Comparison of ENCODE assay signal across 11 cellular contexts in genomic region chr17:81064746-81065475, GRCh38. TPM values are rescaled to one million over a fixed set of nuclear protein-coding genes. Genes with fewer than 3 reads are reported as not detected.
DNase-seq lines count a peak whose midpoint lies in the region; ATAC-seq and TF ChIP-seq lines count a peak whose summit lies in the region.
"Had no signal": no experiment of that assay in that cellular context is flagged by ENCODE, and none has a peak within 500 bp of the region (broad histone marks: within the 10 kb centered on the region; RNA-seq: fewer than 3 reads in every experiment).

No MANE protein-coding gene starts in this region.

- no peaks in the 10 kb centered on the region for H3K27me3 Mint-ChIP-seq in activated T-cell treated with anti-CD3 and anti-CD28 coated beads, Interleukin-2, amount 50 U/mL, for 4 hours (ENCODE audit: low read depth)
- H3K27me3 Mint-ChIP-seq in naive thymus-derived CD8-positive, alpha-beta T cell: no peaks in the 10 kb centered on the region

- H3K27me3 ChIP-seq in HCT116 (ENCODE audit: insufficient read depth, low read length): no peaks in the 10 kb centered on the region

- TF ChIP-seq RAD21 in HCT116 (IDR thresholded peaks at IDR 0.05; ENCODE audit: low read depth): no peak

- DNase-seq in HCT116 (ENCODE audit: low read depth, low spot score): no peak
- peak; percentile 32 for DNase-seq in kidney tubule cell (ENCODE audit: low spot score)
- DNase-seq in stromal cell of bone marrow (ENCODE audit: low read depth): peak; percentile 59
- no peak for DNase-seq in activated T-cell treated with anti-CD3 and anti-CD28 coated beads, Interleukin-2, amount 50 U/mL, for 4 hours
- DNase-seq in activated CD4-positive, alpha-beta T cell treated with anti-CD3 and anti-CD28 coated beads for 1 hour: no peak
- DNase-seq in naive thymus-derived CD8-positive, alpha-beta T cell: no peak
- DNase-seq: activated effector memory CD4-positive, alpha-beta T cell treated with anti-CD3 and anti-CD28 coated beads, Interleukin-2, amount 50 U/mL, for 16 hours; Kasumi-1; NCI-H774 had no signal

- no peak overlapping the region for H2AFZ ChIP-seq in HCT116 (ENCODE audit: low read depth, low read length, poor library complexity, severe bottlenecking)

- RAD21 ChIA-PET in HCT116 (lab: Charles Lee; ENCODE audit: low non-redundant PET in 1 of 2, low total read pairs in 2 of 2, uncharacterized antibody in 2 of 2, unreplicated experiment in 2 of 2): no interaction called here

- H3K9me2 ChIP-seq in HCT116 (ENCODE audit: insufficient read depth): no peaks in the 10 kb centered on the region

- peaks cover 8 to 33% of the 10 kb centered on the region in 2 experiments for H3K4me1 ChIP-seq in HCT116 (ENCODE audit: control insufficient read depth in 1 of 2, insufficient read depth in 2 of 2, low read length in 2 of 2)

- H3K9me3 Mint-ChIP-seq in activated T-cell treated with anti-CD3 and anti-CD28 coated beads, Interleukin-2, amount 50 U/mL, for 4 hours: no peaks in the 10 kb centered on the region
- no peaks in the 10 kb centered on the region for H3K9me3 Mint-ChIP-seq in naive thymus-derived CD8-positive, alpha-beta T cell

- H3K9me3 ChIP-seq in HCT116 (ENCODE audit: control insufficient read depth in 1 of 2, insufficient read depth in 1 of 2, low read depth in 1 of 2, low read length in 2 of 2): no peaks in the 10 kb centered on the region

- H3K4me3 Mint-ChIP-seq in activated T-cell treated with anti-CD3 and anti-CD28 coated beads, Interleukin-2, amount 50 U/mL, for 4 hours: no peak overlapping the region
- H3K4me3 Mint-ChIP-seq in naive thymus-derived CD8-positive, alpha-beta T cell: no peak overlapping the region

- no peak for TF ChIP-seq CTCF in HCT116 (IDR thresholded peaks at IDR 0.05 in 2 of 3, conservative IDR thresholded peaks at IDR 0.05 in 1 of 3; ENCODE audit: borderline replicate concordance in 1 of 3, insufficient read depth in 1 of 3, low read depth in 2 of 3, low read length in 2 of 3)

- H3K27ac ChIP-seq in HCT116 (ENCODE audit: low read depth, low read length): peak overlapping the region; percentile 30; the same call in 1 of the 2 replicates
- H3K27ac ChIP-seq in cingulate gyrus (ENCODE audit: low read depth, low read length): peak overlapping the region; percentile 79

- no TSS peak for BruUV-seq in HCT116 (replicated peaks; lab: Mats Ljungman, UMichigan)

- peaks cover 2% of the 10 kb centered on the region for H3K4me1 Mint-ChIP-seq in activated T-cell treated with anti-CD3 and anti-CD28 coated beads, Interleukin-2, amount 50 U/mL, for 4 hours (ENCODE audit: low read depth)
- H3K4me1 Mint-ChIP-seq in naive thymus-derived CD8-positive, alpha-beta T cell: peaks cover 0 to 14% (median 1%) of the 10 kb centered on the region in 4 donors

- CTCF ChIA-PET in HCT116 (lab: Charles Lee): no interaction called here

- intact Hi-C loops in HCT116 (cut with micrococcal nuclease): no loop called here

- no peak overlapping the region for H3K4me2 ChIP-seq in HCT116 (ENCODE audit: low read length)

- 0 out of 2 replicates have a peak, but pooled peaks have one; percentile 7 for ATAC-seq in HCT116
- ATAC-seq in activated T-cell treated with anti-CD3 and anti-CD28 coated beads, Interleukin-2, amount 50 U/mL, for 4 hours: no peak
- ATAC-seq in HG02571 (IDR thresholded peaks at IDR 0.05; ENCODE audit: unreplicated experiment): no peak
- no peak for ATAC-seq in naive thymus-derived CD8-positive, alpha-beta T cell

- 0 out of 2 replicates have a peak overlapping the region, but pooled peaks have one; percentile 2 for H3K9ac ChIP-seq in HCT116 (ENCODE audit: low read length)

- H4K20me1 ChIP-seq in HCT116 (ENCODE audit: insufficient read depth): no peaks in the 10 kb centered on the region

- H3K79me2 ChIP-seq in HCT116 (ENCODE audit: insufficient read depth, low read length): peaks cover 86% of the 10 kb centered on the region

- peaks cover 3 to 36% of the 10 kb centered on the region in 2 experiments; a peak in 3 of 4 replicates for H3K36me3 ChIP-seq in HCT116 (ENCODE audit: control insufficient read depth in 1 of 2, insufficient read depth in 2 of 2, low read length in 2 of 2)

- H3K36me3 Mint-ChIP-seq in activated T-cell treated with anti-CD3 and anti-CD28 coated beads, Interleukin-2, amount 50 U/mL, for 4 hours (ENCODE audit: insufficient read depth): no peaks in the 10 kb centered on the region
- no peaks in the 10 kb centered on the region for H3K36me3 Mint-ChIP-seq in naive thymus-derived CD8-positive, alpha-beta T cell

- no peak overlapping the region for H3K4me3 ChIP-seq in HCT116 (replicated peaks in 1 of 2; ENCODE audit: low read depth in 1 of 2, low read length in 2 of 2)

- no peak for TF ChIP-seq POLR2A in HCT116 (IDR thresholded peaks at IDR 0.05; ENCODE audit: borderline replicate concordance, extremely low read depth, insufficient read depth, insufficient read length)

- POLR2A ChIA-PET in HCT116 (lab: Charles Lee): no interaction called here
- POLR2A ChIA-PET in naive thymus-derived CD8-positive, alpha-beta T cell (lab: Charles Lee): no interaction called here

- no peak overlapping the region for H3K27ac Mint-ChIP-seq in naive thymus-derived CD8-positive, alpha-beta T cell

TF ChIP-seq in HCT116, 20 proteins besides CTCF, POLR2A, EP300 and RAD21:
- TF ChIP-seq SIN3A (IDR thresholded peaks at IDR 0.05; ENCODE audit: low read depth): no peak
- no peak for TF ChIP-seq CEBPB (IDR thresholded peaks at IDR 0.05; ENCODE audit: low read depth)
- TF ChIP-seq FOSL1 (IDR thresholded peaks at IDR 0.05; ENCODE audit: low read depth): no peak
- no peak for TF ChIP-seq JUND (IDR thresholded peaks at IDR 0.05)
- TF ChIP-seq MAX (IDR thresholded peaks at IDR 0.05): no peak
- no peak for TF ChIP-seq EGR1 (IDR thresholded peaks at IDR 0.05; ENCODE audit: low read depth)
- no peak for TF ChIP-seq EZH2phosphoT487 (IDR thresholded peaks at IDR 0.05; ENCODE audit: borderline replicate concordance)
- no peak for TF ChIP-seq SP1 (IDR thresholded peaks at IDR 0.05; ENCODE audit: low read depth)
- TF ChIP-seq, protein P1, sequence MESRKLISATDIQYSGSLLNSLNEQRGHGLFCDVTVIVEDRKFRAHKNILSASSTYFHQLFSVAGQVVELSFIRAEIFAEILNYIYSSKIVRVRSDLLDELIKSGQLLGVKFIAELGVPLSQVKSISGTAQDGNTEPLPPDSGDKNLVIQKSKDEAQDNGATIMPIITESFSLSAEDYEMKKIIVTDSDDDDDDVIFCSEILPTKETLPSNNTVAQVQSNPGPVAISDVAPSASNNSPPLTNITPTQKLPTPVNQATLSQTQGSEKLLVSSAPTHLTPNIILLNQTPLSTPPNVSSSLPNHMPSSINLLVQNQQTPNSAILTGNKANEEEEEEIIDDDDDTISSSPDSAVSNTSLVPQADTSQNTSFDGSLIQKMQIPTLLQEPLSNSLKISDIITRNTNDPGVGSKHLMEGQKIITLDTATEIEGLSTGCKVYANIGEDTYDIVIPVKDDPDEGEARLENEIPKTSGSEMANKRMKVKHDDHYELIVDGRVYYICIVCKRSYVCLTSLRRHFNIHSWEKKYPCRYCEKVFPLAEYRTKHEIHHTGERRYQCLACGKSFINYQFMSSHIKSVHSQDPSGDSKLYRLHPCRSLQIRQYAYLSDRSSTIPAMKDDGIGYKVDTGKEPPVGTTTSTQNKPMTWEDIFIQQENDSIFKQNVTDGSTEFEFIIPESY (IDR thresholded peaks at IDR 0.05; ENCODE audit: extremely low read depth, insufficient replicate concordance, low read length): no peak
- no peak for TF ChIP-seq EZH2 (IDR thresholded peaks at IDR 0.05)
- no peak for TF ChIP-seq TCF7L2 (IDR thresholded peaks at IDR 0.05; ENCODE audit: borderline replicate concordance, extremely low read depth, insufficient read depth, insufficient read length)
- TF ChIP-seq YY1 (IDR thresholded peaks at IDR 0.05; ENCODE audit: extremely low read depth, insufficient replicate concordance, low read depth, low read length): no peak
- no peak for TF ChIP-seq SRF (IDR thresholded peaks at IDR 0.05; ENCODE audit: low read depth)
- no peak for TF ChIP-seq POLR2AphosphoS5 (IDR thresholded peaks at IDR 0.05; ENCODE audit: low read depth, low read length)
- no peak for TF ChIP-seq CBX3 (IDR thresholded peaks at IDR 0.05; ENCODE audit: low read depth)
- TF ChIP-seq ZFX (IDR thresholded peaks at IDR 0.05): no peak
- no peak for TF ChIP-seq ZNF274 (IDR thresholded peaks at IDR 0.05; ENCODE audit: low read depth, low read length)

RNA-seq across cellular contexts. Expression of gene BAIAP2, which starts 30.0 kb away (rescaled TPM):
- 105 TPM for total RNA-seq in HCT116 (2021; ENCODE audit: unreplicated experiment)
- 93.4 and 95.1 TPM in 2 replicates for polyA plus RNA-seq in HCT116 (2012)
- total RNA-seq in activated T-cell treated with anti-CD3 and anti-CD28 coated beads, Interleukin-2, amount 50 U/mL, for 4 hours: 1 to 10 TPM; 4.7 to 9.2 (median 7.4) TPM
- total RNA-seq in naive thymus-derived CD8-positive, alpha-beta T cell: 10 to 100 TPM in 1 of 2 experiments, 1 to 10 TPM in 1; 7.4 to 11.7 TPM
- 1 to 10 TPM; 2.2 to 6.9 (median 2.6) TPM for polyA plus RNA-seq in naive thymus-derived CD8-positive, alpha-beta T cell

Comparison
In these comparisons a context has a peak if more than half of its experiments do, and no peak if none do; other contexts are left out.
1. DNase-seq: peak in kidney tubule cell (single experiment) and stromal cell of bone marrow (single experiment); none in HCT116 (single experiment), activated T-cell treated with anti-CD3 and anti-CD28 coated beads, Interleukin-2, amount 50 U/mL, for 4 hours (single experiment), activated CD4-positive, alpha-beta T cell treated with anti-CD3 and anti-CD28 coated beads for 1 hour (single experiment) and naive thymus-derived CD8-positive, alpha-beta T cell (0 of 10).